ENCODE assay signal across 23 cellular contexts in the genomic region with DNA sequence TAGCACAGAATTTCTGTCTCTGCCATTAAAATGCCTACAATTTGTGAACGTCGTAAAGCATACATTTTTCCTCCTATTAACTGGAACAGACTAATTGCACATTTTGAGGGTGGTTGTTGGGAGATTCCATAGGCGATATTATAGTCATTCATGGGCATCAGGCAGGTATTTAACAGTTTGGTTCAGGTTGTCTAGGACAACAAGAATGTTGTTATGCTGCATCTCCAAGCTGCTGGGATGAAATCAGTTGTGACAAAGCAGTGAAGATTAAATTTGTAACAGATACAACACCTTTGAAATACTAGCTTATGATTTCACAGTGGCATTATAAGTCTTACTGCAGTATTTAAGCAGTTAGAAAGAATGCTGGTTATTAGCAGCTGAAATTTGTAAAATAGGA.
DNase-seq lines count a peak whose midpoint lies in the region; ATAC-seq and TF ChIP-seq lines count a peak whose summit lies in the region.
"Had no signal": no experiment of that assay in that cellular context is flagged by ENCODE, and none has a peak within 500 bp of the region (broad histone marks: within the 10 kb centered on the region; RNA-seq: fewer than 3 reads in every experiment).

No MANE protein-coding gene starts in this region.

- H3K27ac ChIP-seq in SJCRH30: peak overlapping the region; percentile 86
- H3K27ac ChIP-seq in smooth muscle cell (ENCODE audit: low read depth): peak overlapping the region; percentile 80
- no peak overlapping the region for H3K27ac ChIP-seq in right cardiac atrium (ENCODE audit: low read length)
- H3K27ac ChIP-seq: BLaER1 had no signal

- peak overlapping the region; percentile 50 for H2AFZ ChIP-seq in smooth muscle cell (ENCODE audit: low read depth)

- H3K4me2 ChIP-seq in smooth muscle cell: peak overlapping the region; percentile 83
- H3K4me2 ChIP-seq: BLaER1 had no signal

- H4K20me1 ChIP-seq in smooth muscle cell (ENCODE audit: low read depth): no peaks in the 10 kb centered on the region
- H4K20me1 ChIP-seq: BLaER1 had no signal

- no peak for ATAC-seq in right cardiac atrium
- ATAC-seq: GM12878 had no signal

- H3K36me3 ChIP-seq in SJCRH30: no peaks in the 10 kb centered on the region
- H3K36me3 ChIP-seq in smooth muscle cell (ENCODE audit: low read depth): no peaks in the 10 kb centered on the region
- H3K36me3 ChIP-seq: BE2C, BLaER1 had no signal

- H3K27me3 ChIP-seq in SJCRH30 (no peaks in the 10 kb centered on the region), smooth muscle cell (ENCODE audit: low read depth) (no peaks in the 10 kb centered on the region), right cardiac atrium (ENCODE audit: control insufficient read depth, insufficient read depth) (no peaks in the 10 kb centered on the region)
- H3K27me3 ChIP-seq: BLaER1 had no signal

- peaks cover 72% of the 10 kb centered on the region for H3K4me1 ChIP-seq in SJCRH30
- H3K4me1 ChIP-seq in smooth muscle cell (ENCODE audit: low read depth): peaks cover 32% of the 10 kb centered on the region
- no peaks in the 10 kb centered on the region for H3K4me1 ChIP-seq in right cardiac atrium (ENCODE audit: control insufficient read depth, insufficient read depth, low read length)
- H3K4me1 ChIP-seq: BE2C, BLaER1 had no signal

- no peak for TF ChIP-seq CTCF in smooth muscle cell (IDR thresholded peaks at IDR 0.05; ENCODE audit: borderline replicate concordance, insufficient read depth, poor library complexity, severe bottlenecking)

- H3K4me3 ChIP-seq in SJCRH30: no peak overlapping the region
- no peak overlapping the region for H3K4me3 ChIP-seq in smooth muscle cell
- no peak overlapping the region for H3K4me3 ChIP-seq in right cardiac atrium (ENCODE audit: low read length)
- H3K4me3 ChIP-seq: BLaER1, GM12878 had no signal

- no peaks in the 10 kb centered on the region for H3K9me3 ChIP-seq in SJCRH30 (replicated peaks)
- H3K9me3 ChIP-seq in smooth muscle cell (replicated peaks; ENCODE audit: low read depth): no peaks in the 10 kb centered on the region
- H3K9me3 ChIP-seq in right cardiac atrium (ENCODE audit: control insufficient read depth, low read length): no peaks in the 10 kb centered on the region
- H3K9me3 ChIP-seq: BE2C, BLaER1 had no signal

- peaks cover 67% of the 10 kb centered on the region for H3K79me2 ChIP-seq in smooth muscle cell (ENCODE audit: low read depth)

- H3K9ac ChIP-seq in smooth muscle cell (ENCODE audit: low read depth): peak overlapping the region; percentile 69
- H3K9ac ChIP-seq: BLaER1 had no signal

- no peaks in the 10 kb centered on the region for H3F3A ChIP-seq in smooth muscle cell (ENCODE audit: low read depth)

- 74% methylated on average over 3 of the region's 3 CpGs for WGBS in smooth muscle cell (ENCODE audit: low lambda C conversion rate)
- WGBS in right cardiac atrium: 86% methylated on average over 3 of the region's 3 CpGs

- intact Hi-C loops in right cardiac atrium (cut with DNase I): no loop called here

- DNase-seq in SJCRH30: peak in 1 of 2 experiments; percentile 24
- DNase-seq in left kidney (ENCODE audit: low read depth, low spot score): peak; percentile 29
- no peak for DNase-seq in smooth muscle cell (lab: John Stamatoyannopoulos, UW; ENCODE audit: unreplicated experiment)
- no peak for DNase-seq in right cardiac atrium
- DNase-seq in NAMALWA (ENCODE audit: low spot score): no peak
- no peak for DNase-seq in NCI-H2107 treated with DMSO at 0.1 percent for 48 hours (lab: John Stamatoyannopoulos, UW; ENCODE audit: unreplicated experiment)
- DNase-seq: 8988T; ACHN; BE2C; C1 segment of cervical spinal cord; CD4-positive, alpha-beta memory T cell; CD4-positive, CD25-positive, alpha-beta regulatory T cell; CD8-positive, alpha-beta memory T cell; COR-L47; DMS 273 treated with DMSO at 0.1 percent for 48 hours; DMS153; DMS53; DMS79; DND-41; EL; GDM1 had no signal
